ENCODE assay signal across 23 cellular contexts in genomic region chr2:155218945-155219344, GRCh38.
DNase-seq lines count a peak whose midpoint lies in the region; ATAC-seq, FAIRE-seq and TF ChIP-seq lines count a peak whose summit lies in the region.
"Had no signal": no experiment of that assay in that cellular context is flagged by ENCODE, and none has a peak within 500 bp of the region (broad histone marks: within the 10 kb centered on the region; RNA-seq: fewer than 3 reads in every experiment).

No MANE protein-coding gene starts in this region.

- no peaks in the 10 kb centered on the region for H3K27me3 ChIP-seq in GM06990 (replicated peaks; ENCODE audit: control insufficient read depth, insufficient read depth, low read length)
- H3K27me3 ChIP-seq: pancreas, Peyer's patch, uterus had no signal

- peak; percentile 7 for DNase-seq in GM06990 (ENCODE audit: extremely low read depth, insufficient read length)
- DNase-seq in GM19239 (ENCODE audit: insufficient read length, low spot score): no peak
- DNase-seq in HuH-7 (ENCODE audit: low spot score): no peak
- no peak for DNase-seq in NCI-H526 treated with DMSO at 0.1 percent for 48 hours (lab: John Stamatoyannopoulos, UW)
- DNase-seq in AG20443 (ENCODE audit: low spot score): no peak
- DNase-seq in GM19240 (ENCODE audit: insufficient read length, low spot score): no peak
- DNase-seq: activated gamma-delta T cell treated with Interleukin-2 at 50 U/mL for 16 hours; CD4-positive, CD25-positive, alpha-beta regulatory T cell; GOT3; left colon; NCI-H1436 treated with DMSO at 0.1 percent for 48 hours; pancreas; Peyer's patch; stimulated activated naive CD8-positive, alpha-beta T cell treated with anti-CD3 and anti-CD28 coated beads, Interleukin-15, Interleukin-2, amounts not matched to agents 100 U/mL and 50 U/mL, for 24 hours; uterus; WERI-Rb-1 had no signal

- ATAC-seq in GM21825 (IDR thresholded peaks at IDR 0.05; ENCODE audit: unreplicated experiment) (peak; percentile 44), HG03175 (IDR thresholded peaks at IDR 0.05; ENCODE audit: unreplicated experiment) (peak; percentile 42)
- ATAC-seq: esophagus mucosa; K562; left colon; pancreas; stimulated activated naive CD8-positive, alpha-beta T cell treated with anti-CD3 and anti-CD28 coated beads, Interleukin-15, Interleukin-2, amounts not matched to agents 100 U/mL and 50 U/mL, for 24 hours had no signal

- no peak for TF ChIP-seq CTCF in GM06990 (IDR thresholded peaks at IDR 0.05; ENCODE audit: insufficient read depth, low read length, poor library complexity, severe bottlenecking)

- peak; percentile 39 for FAIRE-seq in GM19239 (lab: Jason Lieb, UNC)
- FAIRE-seq: astrocyte, K562 had no signal

- no peaks in the 10 kb centered on the region for H3K36me3 ChIP-seq in GM06990 (ENCODE audit: control insufficient read depth, insufficient read depth, low read length)
- H3K36me3 ChIP-seq: pancreas, Peyer's patch, uterus, WERI-Rb-1 had no signal

- H3K4me3 ChIP-seq in GM06990 (replicated peaks; ENCODE audit: low read depth, low read length): no peak overlapping the region
- H3K4me3 ChIP-seq: coronary artery, K562, pancreas, Peyer's patch, smooth muscle cell, uterus had no signal
